In genomic region chr1:182617734-182618288, GRCh38 we compare ENCODE assay signal across 10 cellular contexts. TPM values are rescaled to one million over a fixed set of nuclear protein-coding genes. Genes with fewer than 3 reads are reported as not detected.
DNase-seq lines count a peak whose midpoint lies in the region; ATAC-seq, FAIRE-seq and TF ChIP-seq lines count a peak whose summit lies in the region.
"Had no signal": no experiment of that assay in that cellular context is flagged by ENCODE, and none has a peak within 500 bp of the region (broad histone marks: within the 10 kb centered on the region; RNA-seq: fewer than 3 reads in every experiment).

No MANE protein-coding gene starts in this region.

- in situ Hi-C loops in transverse colon (cut with MboI; ENCODE audit: low pct_ligation_motif_present in 1 of 4, low pct_unique_long_range_greater_than_20kb in 1 of 4, low sequenced_read_pairs in 3 of 4) = no loop called here

- H3K4me1 ChIP-seq in transverse colon = peaks cover 0 to 34% (median 24%) of the 10 kb centered on the region in 4 donors

- H3K4me3 ChIP-seq in bronchial epithelial cell (ENCODE audit: low read depth, low read length) (no peak overlapping the region), transverse colon (no peak overlapping the region)

- H3K27me3 ChIP-seq in bronchial epithelial cell (ENCODE audit: control insufficient read depth, insufficient read depth, low read length) (no peaks in the 10 kb centered on the region), transverse colon (peaks cover 30% of the 10 kb centered on the region)

- peak; percentile 23 for DNase-seq in DMS79 treated with DMSO at 0.1 percent for 48 hours (lab: John Stamatoyannopoulos, UW)
- no peak for DNase-seq in DMS79 (lab: John Stamatoyannopoulos, UW)
- DNase-seq in NCI-H2107 treated with DMSO at 0.1 percent for 48 hours (lab: John Stamatoyannopoulos, UW; ENCODE audit: unreplicated experiment) = peak; percentile 92
- peak; percentile 76 for DNase-seq in bronchial epithelial cell (ENCODE audit: low read depth)
- peak; percentile 48 for DNase-seq in occipital lobe (lab: John Stamatoyannopoulos, UW)
- DNase-seq in activated CD8-positive, alpha-beta memory T cell treated with anti-CD3 and anti-CD28 coated beads, Interleukin-2, amount 50 U/mL, for 4 hours = no peak
- DNase-seq in transverse colon = no peak
- DNase-seq: activated effector memory CD4-positive, alpha-beta T cell treated with anti-CD3 and anti-CD28 coated beads, Interleukin-2, amount 50 U/mL, for 16 hours had no signal

- H3K9me3 ChIP-seq in transverse colon = no peaks in the 10 kb centered on the region

- no peak for ATAC-seq in HG02571 (IDR thresholded peaks at IDR 0.05; ENCODE audit: unreplicated experiment)

- no peak for FAIRE-seq in bronchial epithelial cell (lab: Jason Lieb, UNC)
- FAIRE-seq: A204.1 had no signal

- TF ChIP-seq POLR2A in transverse colon (IDR thresholded peaks at IDR 0.05) = no peak

- no peak for TF ChIP-seq CTCF in bronchial epithelial cell (IDR thresholded peaks at IDR 0.05; ENCODE audit: insufficient read depth, low read length, severe bottlenecking)
- TF ChIP-seq CTCF in transverse colon (IDR thresholded peaks at IDR 0.05) = no peak

- intact Hi-C loops in transverse colon (cut with DNase I; ENCODE audit: low total_unique reads) = loop anchor here (2.0 kb wide), 1 partner anchor 15 kb away; no protein-coding TSS in a partner anchor

- H3K36me3 ChIP-seq in bronchial epithelial cell (ENCODE audit: control insufficient read depth, insufficient read depth, low read length) = no peaks in the 10 kb centered on the region
- no peaks in the 10 kb centered on the region for H3K36me3 ChIP-seq in transverse colon

- H3K27ac ChIP-seq in transverse colon = no peak overlapping the region

- no peak for TF ChIP-seq EP300 in transverse colon (IDR thresholded peaks at IDR 0.05; ENCODE audit: low read depth)

- WGBS in transverse colon (ENCODE audit: low coverage in 1 of 2), 2 donors = 70 to 73% methylated on average over 2 to 6 of the region's 6 CpGs

RNA-seq across cellular contexts. Expression of gene RGS16, which starts 13.6 kb away (rescaled TPM):
- 3.5 and 3.7 TPM in 2 replicates for total RNA-seq in bronchial epithelial cell
- total RNA-seq in occipital lobe = 1.6 TPM
- total RNA-seq in transverse colon = 1 to 10 TPM in 2 of 4 donors, under 1 TPM in 1, not detected in 1; 0.82 to 3.0 (median 1.7) TPM

RNA-seq across cellular contexts. Expression of gene RNASEL, which starts 28.8 kb away (rescaled TPM):
- total RNA-seq in bronchial epithelial cell = 3.2 and 7.9 TPM in 2 replicates
- total RNA-seq in occipital lobe = 4.1 TPM
- 10 to 100 TPM in 3 of 4 donors, 1 to 10 TPM in 1; 9.0 to 19.9 (median 15.4) TPM for total RNA-seq in transverse colon

Comparison
In these comparisons a context has a peak if more than half of its experiments do, and no peak if none do; other contexts are left out.
1. DNase-seq: peak in DMS79 treated with DMSO at 0.1 percent for 48 hours (single experiment), NCI-H2107 treated with DMSO at 0.1 percent for 48 hours (single experiment), bronchial epithelial cell (single experiment) and occipital lobe (single experiment); none in DMS79 (single experiment), activated CD8-positive, alpha-beta memory T cell treated with anti-CD3 and anti-CD28 coated beads, Interleukin-2, amount 50 U/mL, for 4 hours (single experiment) and transverse colon (single experiment).